Comparison of ENCODE assay signal across 35 cellular contexts in genomic region chr4:45399116-45399515, GRCh38.
"Had no signal": no experiment of that assay in that cellular context is flagged by ENCODE, and none has a peak within 500 bp of the region (broad histone marks: within the 10 kb centered on the region; RNA-seq: fewer than 3 reads in every experiment).

No MANE protein-coding gene starts in this region.

- H3K9me3 ChIP-seq: MG63 had no signal

- H3K36me3 ChIP-seq: MG63 had no signal

- H3K4me3 ChIP-seq: MG63 had no signal

- DNase-seq: Kasumi-1, MG63, MM.1S, MV-4-11, NCI-H1048, NCI-H1092, NCI-H1092 treated with DMSO at 0.1 percent for 48 hours, NCI-H1105, NCI-H1105 treated with DMSO at 0.1 percent for 48 hours, NCI-H1417, NCI-H1417 treated with DMSO at 0.1 percent for 48 hours, NCI-H1436, NCI-H1436 treated with DMSO at 0.1 percent for 48 hours, NCI-H146, NCI-H1694, NCI-H1694 treated with DMSO at 0.1 percent for 48 hours, NCI-H187, NCI-H187 treated with DMSO at 0.1 percent for 48 hours, NCI-H1930, NCI-H2029, NCI-H2029 treated with DMSO at 0.1 percent for 48 hours, NCI-H2081, NCI-H2081 treated with DMSO at 0.1 percent for 48 hours, NCI-H2107, NCI-H2171, NCI-H2171 treated with DMSO at 0.1 percent for 48 hours, NCI-H2227 treated with DMSO at 0.1 percent for 48 hours, NCI-H226, NCI-H345, NCI-H446, NCI-H446 treated with DMSO at 0.1 percent for 48 hours, NCI-H510A, NCI-H510A treated with DMSO at 0.1 percent for 48 hours, NCI-H524, NCI-H524 treated with DMSO at 0.1 percent for 48 hours had no signal

- H3K27me3 ChIP-seq: MG63 had no signal
